Comparison of ENCODE assay signal across 15 cellular contexts in the genomic region with DNA sequence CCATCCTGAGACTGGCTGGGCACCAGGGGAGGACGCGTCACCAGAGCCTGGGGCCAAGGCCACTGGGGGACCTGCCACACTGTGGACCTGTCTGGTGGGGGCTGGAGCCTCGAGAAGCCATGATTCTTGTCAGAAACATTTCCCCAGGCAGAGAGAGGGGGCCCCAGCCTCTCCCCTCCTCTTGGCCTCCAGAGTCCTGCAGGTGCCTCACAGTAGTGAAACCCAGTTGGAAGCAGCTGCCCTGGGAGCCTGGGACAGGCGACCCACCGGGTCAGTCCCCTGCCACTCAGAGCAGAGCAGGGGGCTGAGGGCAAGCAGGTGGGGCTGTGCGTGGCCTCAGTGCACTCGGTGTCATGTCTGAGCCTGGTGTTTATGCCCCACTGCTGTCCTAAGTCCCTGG. TPM values are rescaled to one million over a fixed set of nuclear protein-coding genes. Genes with fewer than 3 reads are reported as not detected.
"Had no signal": no experiment of that assay in that cellular context is flagged by ENCODE, and none has a peak within 500 bp of the region (broad histone marks: within the 10 kb centered on the region; RNA-seq: fewer than 3 reads in every experiment).

No MANE protein-coding gene starts in this region.

- H3K36me3 ChIP-seq: cardiac muscle cell, prostate gland had no signal

- H3K79me2 ChIP-seq: hepatocyte had no signal

- H3K4me3 Mint-ChIP-seq: activated naive CD8-positive, alpha-beta T cell; nephron progenitor cell; stimulated activated naive B cell treated with anti-CD40 and anti-IgM and Interleukin-4, amounts not matched to agents 10 μg/mL and 1 μg/mL and 100 μg/mL, for 72 hours; T-helper 2 cell treated with Interferon-gamma antibody and Interleukin-4, amounts not matched to agents 5 μg/mL and 100 μg/mL, for 36 hours had no signal

- H3K27me3 ChIP-seq: cardiac muscle cell, hepatocyte, tibial artery had no signal

- H3K4me3 ChIP-seq: cardiac muscle cell, hepatocyte, lower lobe of right lung, prostate gland, tibial artery had no signal

- H3K4me1 ChIP-seq: tibial artery had no signal

- H3K9me3 Mint-ChIP-seq: nephron progenitor cell; stimulated activated naive B cell treated with anti-CD40 and anti-IgM and Interleukin-4, amounts not matched to agents 10 μg/mL and 1 μg/mL and 100 μg/mL, for 72 hours; T-helper 2 cell treated with Interferon-gamma antibody and Interleukin-4, amounts not matched to agents 5 μg/mL and 100 μg/mL, for 36 hours had no signal

- H3K27me3 Mint-ChIP-seq: activated naive CD8-positive, alpha-beta T cell; stimulated activated naive B cell treated with anti-CD40 and anti-IgM and Interleukin-4, amounts not matched to agents 10 μg/mL and 1 μg/mL and 100 μg/mL, for 72 hours had no signal

- DNase-seq: activated CD4-positive, alpha-beta T cell treated with anti-CD3 and anti-CD28 coated beads, Interleukin-2, amount 50 U/mL, for 48 hours; amniotic stem cell; left cardiac atrium; lower lobe of right lung; nephron progenitor cell; stimulated activated CD4-positive, alpha-beta T cell treated with anti-CD3 and anti-CD28 coated beads, Interleukin-4, amount 100 ng/mL, for 4 hours; stimulated activated naive B cell treated with anti-CD40 and anti-IgM and Interleukin-4, amounts not matched to agents 10 μg/mL and 1 μg/mL and 100 μg/mL, for 72 hours; tibial artery had no signal

- H3K27ac Mint-ChIP-seq: activated naive CD8-positive, alpha-beta T cell; T-helper 2 cell treated with Interferon-gamma antibody and Interleukin-4, amounts not matched to agents 5 μg/mL and 100 μg/mL, for 36 hours had no signal

- H3K27ac ChIP-seq: cardiac muscle cell, hepatocyte, lower lobe of right lung, prostate gland, tibial artery had no signal

- H3K9me3 ChIP-seq: lower lobe of right lung, prostate gland, tibial artery had no signal

RNA-seq across cellular contexts. Expression of a gene that starts 7.8 kb away (rescaled TPM):
- total RNA-seq: dermis microvascular lymphatic vessel endothelial cell, osteocyte had no signal

RNA-seq across cellular contexts. Expression of a gene that starts 36.2 kb away (rescaled TPM):
- total RNA-seq: dermis microvascular lymphatic vessel endothelial cell had no signal
